ENCODE assay signal across 1 cellular context in genomic region chr16:1726661-1727502, GRCh38.
A peak's percentile ranks its signal among the peaks of the same experiment; 100 is the strongest.
TF ChIP-seq lines count a peak whose summit lies in the region.

No MANE protein-coding gene starts in this region.

TF ChIP-seq in K562, 482 proteins besides CTCF, POLR2A, EP300 and RAD21:
- TF ChIP-seq HES1 (IDR thresholded peaks at IDR 0.05; ENCODE audit: low read depth), result no peak
- TF ChIP-seq POLR2G (IDR thresholded peaks at IDR 0.05; ENCODE audit: low read depth, low read length), result peak; percentile 37; the same call in 1 of the 2 replicates
TF ChIP-seq in K562: peak in this region for 1.
